Comparison of ENCODE assay signal across 10 cellular contexts in genomic region chr4:48699470-48699869, GRCh38.
DNase-seq lines count a peak whose midpoint lies in the region; ATAC-seq, FAIRE-seq and TF ChIP-seq lines count a peak whose summit lies in the region.
"Had no signal": no experiment of that assay in that cellular context is flagged by ENCODE, and none has a peak within 500 bp of the region (broad histone marks: within the 10 kb centered on the region; RNA-seq: fewer than 3 reads in every experiment).

No MANE protein-coding gene starts in this region.

- peaks cover 59% of the 10 kb centered on the region for H3K79me2 ChIP-seq in MM.1S (ENCODE audit: low read length)

- H3K27ac Mint-ChIP-seq in HFFc6, result peak overlapping the region; percentile 98
- H3K27ac Mint-ChIP-seq in activated naive CD8-positive, alpha-beta T cell treated with anti-CD3 and anti-CD28 coated beads for 36 hours, result peak overlapping the region; percentile 19

- peak; percentile 28 for ATAC-seq in left lobe of liver

- no peak overlapping the region for H3K27ac ChIP-seq in MM.1S (ENCODE audit: low read length)
- peak overlapping the region in 1 of 2 donors; percentile 11 for H3K27ac ChIP-seq in small intestine (ENCODE audit: low read depth in 1 of 2, low read length in 1 of 2)

- H3K9me3 Mint-ChIP-seq in HFFc6, result no peaks in the 10 kb centered on the region
- H3K9me3 Mint-ChIP-seq in activated naive CD8-positive, alpha-beta T cell treated with anti-CD3 and anti-CD28 coated beads for 36 hours, result peaks cover 3% of the 10 kb centered on the region

- no peak for TF ChIP-seq CTCF in HFFc6 (IDR thresholded peaks at IDR 0.05)
- no peak for TF ChIP-seq CTCF in MM.1S (IDR thresholded peaks at IDR 0.05; ENCODE audit: low read length)

- FAIRE-seq in small intestine (lab: Jason Lieb, UNC), result no peak

- H3K4me3 ChIP-seq in MM.1S (ENCODE audit: low read length), result no peak overlapping the region
- no peak overlapping the region for H3K4me3 ChIP-seq in small intestine (ENCODE audit: low read depth in 1 of 2, low read length in 2 of 2)

- H3K9me2 ChIP-seq in MM.1S (replicated peaks; ENCODE audit: insufficient read depth, low read length), result no peaks in the 10 kb centered on the region

- no peaks in the 10 kb centered on the region for H3K27me3 ChIP-seq in MM.1S (replicated peaks; ENCODE audit: insufficient read depth, low read length)
- no peaks in the 10 kb centered on the region for H3K27me3 ChIP-seq in small intestine (ENCODE audit: control insufficient read depth in 2 of 2, insufficient read depth in 2 of 2, low read length in 2 of 2)

- no peaks in the 10 kb centered on the region for H3K27me3 Mint-ChIP-seq in HFFc6 (ENCODE audit: insufficient read depth)
- no peaks in the 10 kb centered on the region for H3K27me3 Mint-ChIP-seq in activated naive CD8-positive, alpha-beta T cell treated with anti-CD3 and anti-CD28 coated beads for 36 hours

- H3K9me3 ChIP-seq in MM.1S (replicated peaks; ENCODE audit: insufficient read depth, low read length) (no peaks in the 10 kb centered on the region), small intestine (ENCODE audit: control insufficient read depth, low read depth) (no peaks in the 10 kb centered on the region)

- peak overlapping the region; percentile 82 for H3K4me3 Mint-ChIP-seq in HFFc6
- no peak overlapping the region for H3K4me3 Mint-ChIP-seq in activated naive CD8-positive, alpha-beta T cell treated with anti-CD3 and anti-CD28 coated beads for 36 hours

- no peak overlapping the region for H2AFZ ChIP-seq in MM.1S (ENCODE audit: low read length)

- 59 to 68% (median 64%) methylated on average over 1 of the region's 1 CpG for WGBS in small intestine, 3 donors

- no peak overlapping the region for H3K9ac ChIP-seq in MM.1S (ENCODE audit: low read length)

- DNase-seq in ACHN (peak; percentile 56), HFFc6 (peak; percentile 11), left lobe of liver (ENCODE audit: low spot score) (no peak), NCI-H69 (lab: John Stamatoyannopoulos, UW) (no peak), HPDE6-E6E7 (ENCODE audit: extremely low spot score) (no peak), MM.1S (no peak), small intestine (no peak)
- no peak for DNase-seq in activated naive CD8-positive, alpha-beta T cell treated with anti-CD3 and anti-CD28 coated beads for 36 hours
- DNase-seq: COR-L47, RPMI8226 had no signal

- peaks cover 55% of the 10 kb centered on the region for H3K4me1 Mint-ChIP-seq in HFFc6 (ENCODE audit: low read depth)
- H3K4me1 Mint-ChIP-seq in activated naive CD8-positive, alpha-beta T cell treated with anti-CD3 and anti-CD28 coated beads for 36 hours, result peaks cover 58% of the 10 kb centered on the region

- no peaks in the 10 kb centered on the region for H3K36me3 Mint-ChIP-seq in HFFc6 (ENCODE audit: low read depth)
- H3K36me3 Mint-ChIP-seq in activated naive CD8-positive, alpha-beta T cell treated with anti-CD3 and anti-CD28 coated beads for 36 hours, result peaks cover 13% of the 10 kb centered on the region

- H3K4me1 ChIP-seq in MM.1S (ENCODE audit: low read length) (peaks cover 4% of the 10 kb centered on the region; the same call in 1 of the 2 replicates), small intestine (ENCODE audit: control insufficient read depth in 2 of 2, insufficient read depth in 1 of 2, low read depth in 1 of 2, low read length in 1 of 2) (peaks cover 3 to 7% of the 10 kb centered on the region in 2 donors)

- no peaks in the 10 kb centered on the region for H4K20me1 ChIP-seq in MM.1S (ENCODE audit: insufficient read depth, low read length)

- H3K4me2 ChIP-seq in MM.1S (ENCODE audit: low read depth, low read length), result no peak overlapping the region

- H3K36me3 ChIP-seq in MM.1S (replicated peaks; ENCODE audit: insufficient read depth, low read length) (no peaks in the 10 kb centered on the region), small intestine (ENCODE audit: control insufficient read depth in 2 of 2, insufficient read depth in 2 of 2, low read length in 2 of 2) (no peaks in the 10 kb centered on the region)

- in situ Hi-C loops in ACHN (cut with HindIII; ENCODE audit: low pct_ligation_motif_present, low pct_unique_long_range_greater_than_20kb, low sequenced_read_pairs), result no loop called here

- no peaks in the 10 kb centered on the region for H3F3A ChIP-seq in MM.1S (ENCODE audit: insufficient read depth, low read length)

Comparison
In these comparisons a context has a peak if more than half of its experiments do, and no peak if none do; other contexts are left out.
1. DNase-seq: peak in ACHN (single experiment) and HFFc6 (single experiment); none in activated naive CD8-positive, alpha-beta T cell treated with anti-CD3 and anti-CD28 coated beads for 36 hours (single experiment), left lobe of liver (single experiment), NCI-H69 (single experiment), HPDE6-E6E7 (single experiment), MM.1S (single experiment) and small intestine (single experiment).